Comparison of ENCODE assay signal across 20 cellular contexts in the genomic region with DNA sequence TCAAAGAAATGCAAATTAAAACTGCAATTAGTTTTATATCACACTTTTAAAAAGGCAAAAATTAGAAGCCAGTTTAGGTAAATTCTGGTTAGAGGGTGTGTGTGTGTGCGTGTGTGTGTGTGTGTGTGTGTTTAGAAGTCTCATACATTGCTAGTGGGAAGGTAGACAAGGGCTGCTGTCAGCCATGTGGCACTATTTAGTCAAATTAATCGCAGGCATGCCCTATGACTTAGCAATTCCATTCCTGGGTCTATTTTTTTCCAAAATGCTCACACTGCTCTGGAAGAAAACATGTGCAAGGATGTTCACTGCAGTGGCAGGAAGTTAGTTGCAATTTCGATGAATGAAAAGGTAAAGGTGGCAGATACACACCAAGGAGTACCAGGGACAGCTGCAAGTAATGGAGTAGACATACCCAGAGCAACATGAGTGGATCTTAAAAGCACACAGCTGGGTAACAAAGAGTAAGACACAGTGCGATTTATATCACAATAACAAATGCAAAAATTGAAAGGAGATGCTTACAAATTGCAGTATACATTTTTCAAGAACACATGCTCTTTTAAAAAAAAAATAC. TPM values are rescaled to one million over a fixed set of nuclear protein-coding genes. Genes with fewer than 3 reads are reported as not detected.
"Had no signal": no experiment of that assay in that cellular context is flagged by ENCODE, and none has a peak within 500 bp of the region (broad histone marks: within the 10 kb centered on the region; RNA-seq: fewer than 3 reads in every experiment).

No MANE protein-coding gene starts in this region.

- ATAC-seq: activated CD8-positive, alpha-beta memory T cell treated with anti-CD3 and anti-CD28 coated beads, Interleukin-2, amount 10 ng/mL, durations not matched to agents 7 days and 5 days; gastrocnemius medialis had no signal

- H3K4me3 ChIP-seq: breast epithelium, gastrocnemius medialis, neural progenitor cell, skin epidermis, stomach, thoracic aorta had no signal

- H3K36me3 Mint-ChIP-seq: activated CD8-positive, alpha-beta memory T cell treated with anti-CD3 and anti-CD28 coated beads, Interleukin-2, amount 10 ng/mL, durations not matched to agents 7 days and 5 days; activated naive CD8-positive, alpha-beta T cell; mesothelial cell of epicardium; neural progenitor cell had no signal

- H3K27me3 Mint-ChIP-seq: activated CD8-positive, alpha-beta memory T cell treated with anti-CD3 and anti-CD28 coated beads, Interleukin-2, amount 10 ng/mL, durations not matched to agents 7 days and 5 days; activated naive CD8-positive, alpha-beta T cell; activated T-cell treated with anti-CD3 and anti-CD28 coated beads, Interleukin-2, amount 50 U/mL, for 24 hours had no signal

- H3K9me3 Mint-ChIP-seq: activated T-cell treated with anti-CD3 and anti-CD28 coated beads, Interleukin-2, amount 50 U/mL, for 24 hours; mesothelial cell of epicardium had no signal

- H3K4me1 Mint-ChIP-seq: activated CD8-positive, alpha-beta memory T cell treated with anti-CD3 and anti-CD28 coated beads, Interleukin-2, amount 10 ng/mL, durations not matched to agents 7 days and 5 days had no signal

- H3K4me3 Mint-ChIP-seq: activated CD8-positive, alpha-beta memory T cell treated with anti-CD3 and anti-CD28 coated beads, Interleukin-2, amount 10 ng/mL, durations not matched to agents 7 days and 5 days; activated naive CD8-positive, alpha-beta T cell; activated T-cell treated with anti-CD3 and anti-CD28 coated beads, Interleukin-2, amount 50 U/mL, for 24 hours; mesothelial cell of epicardium; neural progenitor cell had no signal

- DNase-seq: activated CD4-positive, alpha-beta T cell treated with anti-CD3 and anti-CD28 coated beads, Interleukin-2, amount 50 U/mL, for 4 hours; activated CD8-positive, alpha-beta memory T cell treated with anti-CD3 and anti-CD28 coated beads, Interleukin-2, amount 10 ng/mL, durations not matched to agents 7 days and 5 days; activated effector memory CD4-positive, alpha-beta T cell treated with Interleukin-2 at 50 U/mL for 16 hours; activated T-cell treated with anti-CD3 and anti-CD28 coated beads, Interleukin-2, amount 50 U/mL, for 24 hours; gastrocnemius medialis; kidney; retina; stomach had no signal

- H3K27ac Mint-ChIP-seq: activated CD8-positive, alpha-beta memory T cell treated with anti-CD3 and anti-CD28 coated beads, Interleukin-2, amount 10 ng/mL, durations not matched to agents 7 days and 5 days; activated naive CD8-positive, alpha-beta T cell; activated T-cell treated with anti-CD3 and anti-CD28 coated beads, Interleukin-2, amount 50 U/mL, for 24 hours; mesothelial cell of epicardium; neural progenitor cell had no signal

RNA-seq across cellular contexts. Expression of a gene that starts 11.6 kb away (rescaled TPM):
- total RNA-seq: activated CD8-positive, alpha-beta memory T cell treated with anti-CD3 and anti-CD28 coated beads, Interleukin-2, amount 10 ng/mL, durations not matched to agents 7 days and 5 days; chondrocyte; dermis microvascular lymphatic vessel endothelial cell; gastrocnemius medialis; kidney; myocyte; T-helper 2 cell treated with Interferon-gamma antibody and Interleukin-4, amounts not matched to agents 100 ng/mL and 5 ng/mL, for 36 hours; thoracic aorta; urinary bladder had no signal

RNA-seq across cellular contexts. Expression of a gene that starts 11.7 kb away (rescaled TPM):
- total RNA-seq: activated CD8-positive, alpha-beta memory T cell treated with anti-CD3 and anti-CD28 coated beads, Interleukin-2, amount 10 ng/mL, durations not matched to agents 7 days and 5 days; breast epithelium; chondrocyte; dermis microvascular lymphatic vessel endothelial cell; gastrocnemius medialis; kidney; lower leg skin; mesothelial cell of epicardium; myocyte; T-helper 2 cell treated with Interferon-gamma antibody and Interleukin-4, amounts not matched to agents 100 ng/mL and 5 ng/mL, for 36 hours; thoracic aorta; urinary bladder had no signal
